ENCODE assay signal across 1 cellular context in the genomic region with DNA sequence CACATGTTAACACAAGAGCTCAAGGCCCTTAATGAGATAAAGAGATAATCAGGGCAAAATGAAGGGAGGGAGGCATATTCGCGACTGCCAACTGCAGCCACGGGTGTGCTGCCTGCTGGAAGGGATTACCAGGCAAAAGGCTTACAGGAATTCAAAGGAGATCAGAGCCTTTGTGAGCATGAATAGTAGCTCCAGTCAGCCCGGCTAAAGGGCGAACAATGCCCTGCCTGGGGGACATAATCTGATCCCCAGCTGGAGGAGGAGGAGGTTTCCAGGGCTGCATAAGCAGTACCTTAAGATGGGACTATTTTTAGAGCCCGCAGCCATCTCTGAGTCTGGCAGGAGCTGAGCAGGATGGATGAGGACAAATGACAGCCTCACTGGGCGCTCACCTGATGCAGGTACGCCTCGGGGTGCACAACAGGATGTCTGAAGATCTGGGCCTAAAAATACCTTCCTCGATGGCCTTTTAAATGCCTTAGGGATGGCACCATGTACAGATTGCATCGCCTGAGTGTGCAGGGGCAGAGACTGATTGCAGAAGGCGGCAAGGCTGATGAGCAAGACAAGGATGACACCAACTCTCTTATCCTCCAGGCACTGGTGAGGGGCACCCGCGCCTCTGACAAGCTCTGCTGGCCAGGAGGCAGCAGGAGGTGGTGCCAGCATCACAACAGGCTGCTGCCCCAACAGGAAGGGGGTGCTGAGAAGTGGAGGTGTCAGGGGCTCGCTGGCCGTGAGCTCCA.
TF ChIP-seq lines count a peak whose summit lies in the region.

No MANE protein-coding gene starts in this region.

TF ChIP-seq in GM23338, 12 proteins besides CTCF, POLR2A, EP300 and RAD21 (continued from another document):
- TF ChIP-seq, protein P1, sequence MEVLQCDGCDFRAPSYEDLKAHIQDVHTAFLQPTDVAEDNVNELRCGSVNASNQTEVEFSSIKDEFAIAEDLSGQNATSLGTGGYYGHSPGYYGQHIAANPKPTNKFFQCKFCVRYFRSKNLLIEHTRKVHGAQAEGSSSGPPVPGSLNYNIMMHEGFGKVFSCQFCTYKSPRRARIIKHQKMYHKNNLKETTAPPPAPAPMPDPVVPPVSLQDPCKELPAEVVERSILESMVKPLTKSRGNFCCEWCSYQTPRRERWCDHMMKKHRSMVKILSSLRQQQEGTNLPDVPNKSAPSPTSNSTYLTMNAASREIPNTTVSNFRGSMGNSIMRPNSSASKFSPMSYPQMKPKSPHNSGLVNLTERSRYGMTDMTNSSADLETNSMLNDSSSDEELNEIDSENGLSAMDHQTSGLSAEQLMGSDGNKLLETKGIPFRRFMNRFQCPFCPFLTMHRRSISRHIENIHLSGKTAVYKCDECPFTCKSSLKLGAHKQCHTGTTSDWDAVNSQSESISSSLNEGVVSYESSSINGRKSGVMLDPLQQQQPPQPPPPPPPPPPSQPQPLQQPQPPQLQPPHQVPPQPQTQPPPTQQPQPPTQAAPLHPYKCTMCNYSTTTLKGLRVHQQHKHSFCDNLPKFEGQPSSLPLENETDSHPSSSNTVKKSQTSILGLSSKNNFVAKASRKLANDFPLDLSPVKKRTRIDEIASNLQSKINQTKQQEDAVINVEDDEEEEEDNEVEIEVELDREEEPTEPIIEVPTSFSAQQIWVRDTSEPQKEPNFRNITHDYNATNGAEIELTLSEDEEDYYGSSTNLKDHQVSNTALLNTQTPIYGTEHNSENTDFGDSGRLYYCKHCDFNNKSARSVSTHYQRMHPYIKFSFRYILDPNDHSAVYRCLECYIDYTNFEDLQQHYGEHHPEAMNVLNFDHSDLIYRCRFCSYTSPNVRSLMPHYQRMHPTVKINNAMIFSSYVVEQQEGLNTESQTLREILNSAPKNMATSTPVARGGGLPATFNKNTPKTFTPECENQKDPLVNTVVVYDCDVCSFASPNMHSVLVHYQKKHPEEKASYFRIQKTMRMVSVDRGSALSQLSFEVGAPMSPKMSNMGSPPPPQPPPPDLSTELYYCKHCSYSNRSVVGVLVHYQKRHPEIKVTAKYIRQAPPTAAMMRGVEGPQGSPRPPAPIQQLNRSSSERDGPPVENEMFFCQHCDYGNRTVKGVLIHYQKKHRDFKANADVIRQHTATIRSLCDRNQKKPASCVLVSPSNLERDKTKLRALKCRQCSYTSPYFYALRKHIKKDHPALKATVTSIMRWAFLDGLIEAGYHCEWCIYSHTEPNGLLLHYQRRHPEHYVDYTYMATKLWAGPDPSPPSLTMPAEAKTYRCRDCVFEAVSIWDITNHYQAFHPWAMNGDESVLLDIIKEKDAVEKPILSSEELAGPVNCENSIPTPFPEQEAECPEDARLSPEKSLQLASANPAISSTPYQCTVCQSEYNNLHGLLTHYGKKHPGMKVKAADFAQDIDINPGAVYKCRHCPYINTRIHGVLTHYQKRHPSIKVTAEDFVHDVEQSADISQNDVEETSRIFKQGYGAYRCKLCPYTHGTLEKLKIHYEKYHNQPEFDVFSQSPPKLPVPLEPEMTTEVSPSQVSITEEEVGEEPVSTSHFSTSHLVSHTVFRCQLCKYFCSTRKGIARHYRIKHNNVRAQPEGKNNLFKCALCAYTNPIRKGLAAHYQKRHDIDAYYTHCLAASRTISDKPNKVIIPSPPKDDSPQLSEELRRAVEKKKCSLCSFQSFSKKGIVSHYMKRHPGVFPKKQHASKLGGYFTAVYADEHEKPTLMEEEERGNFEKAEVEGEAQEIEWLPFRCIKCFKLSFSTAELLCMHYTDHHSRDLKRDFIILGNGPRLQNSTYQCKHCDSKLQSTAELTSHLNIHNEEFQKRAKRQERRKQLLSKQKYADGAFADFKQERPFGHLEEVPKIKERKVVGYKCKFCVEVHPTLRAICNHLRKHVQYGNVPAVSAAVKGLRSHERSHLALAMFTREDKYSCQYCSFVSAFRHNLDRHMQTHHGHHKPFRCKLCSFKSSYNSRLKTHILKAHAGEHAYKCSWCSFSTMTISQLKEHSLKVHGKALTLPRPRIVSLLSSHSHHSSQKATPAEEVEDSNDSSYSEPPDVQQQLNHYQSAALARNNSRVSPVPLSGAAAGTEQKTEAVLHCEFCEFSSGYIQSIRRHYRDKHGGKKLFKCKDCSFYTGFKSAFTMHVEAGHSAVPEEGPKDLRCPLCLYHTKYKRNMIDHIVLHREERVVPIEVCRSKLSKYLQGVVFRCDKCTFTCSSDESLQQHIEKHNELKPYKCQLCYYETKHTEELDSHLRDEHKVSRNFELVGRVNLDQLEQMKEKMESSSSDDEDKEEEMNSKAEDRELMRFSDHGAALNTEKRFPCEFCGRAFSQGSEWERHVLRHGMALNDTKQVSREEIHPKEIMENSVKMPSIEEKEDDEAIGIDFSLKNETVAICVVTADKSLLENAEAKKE (CRISPR knock-in tag; IDR thresholded peaks at IDR 0.05): peak; percentile 34; the same call in 1 of the 2 replicates
